ENCODE assay signal across 5 cellular contexts in the genomic region with DNA sequence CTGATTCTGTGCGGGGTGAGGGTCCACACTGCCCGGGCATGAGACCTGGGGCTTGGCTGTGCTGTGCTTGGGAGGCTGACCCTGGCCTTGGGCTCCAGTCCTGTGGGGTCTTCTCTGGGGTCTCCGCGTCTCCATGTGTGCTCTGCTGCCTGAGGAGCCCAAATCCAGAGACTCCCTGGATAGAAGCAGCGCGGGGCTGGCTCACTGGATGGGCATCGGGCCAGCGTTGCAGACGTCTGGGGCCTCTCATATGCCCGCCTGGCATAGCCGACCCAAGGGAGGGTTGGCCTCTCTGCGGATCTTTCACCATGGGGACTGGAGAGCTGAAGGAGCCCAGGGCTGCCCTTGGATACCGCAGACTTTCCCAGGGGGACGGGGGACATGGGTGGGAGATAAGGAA. TPM values are rescaled to one million over a fixed set of nuclear protein-coding genes. Genes with fewer than 3 reads are reported as not detected.
"Had no signal": no experiment of that assay in that cellular context is flagged by ENCODE, and none has a peak within 500 bp of the region (broad histone marks: within the 10 kb centered on the region; RNA-seq: fewer than 3 reads in every experiment).

No MANE protein-coding gene starts in this region.

RNA-seq across cellular contexts. Expression of gene CACNA1B, which starts 12.4 kb away (rescaled TPM):
- total RNA-seq: activated naive CD8-positive, alpha-beta T cell treated with anti-CD3 and anti-CD28 coated beads for 36 hours; activated naive CD8-positive, alpha-beta T cell treated with anti-CD3 and anti-CD28 coated beads, Interleukin-2, amount 10 ng/mL, durations not matched to agents 7 days and 5 days; activated T-helper 1 cell treated with anti-CD3 and anti-CD28 coated beads, Interleukin-12 subunit alpha, Interleukin-12 subunit beta, Interleukin-2, Interleukin-4 antibody, amounts not matched to agents 30 ng/mL and 10 ng/mL and 1 ng/mL, durations not matched to agents 14 hours and 24 hours and 36 hours; ascending aorta; bronchial epithelial cell had no signal
